ENCODE assay signal across 10 cellular contexts in the genomic region with DNA sequence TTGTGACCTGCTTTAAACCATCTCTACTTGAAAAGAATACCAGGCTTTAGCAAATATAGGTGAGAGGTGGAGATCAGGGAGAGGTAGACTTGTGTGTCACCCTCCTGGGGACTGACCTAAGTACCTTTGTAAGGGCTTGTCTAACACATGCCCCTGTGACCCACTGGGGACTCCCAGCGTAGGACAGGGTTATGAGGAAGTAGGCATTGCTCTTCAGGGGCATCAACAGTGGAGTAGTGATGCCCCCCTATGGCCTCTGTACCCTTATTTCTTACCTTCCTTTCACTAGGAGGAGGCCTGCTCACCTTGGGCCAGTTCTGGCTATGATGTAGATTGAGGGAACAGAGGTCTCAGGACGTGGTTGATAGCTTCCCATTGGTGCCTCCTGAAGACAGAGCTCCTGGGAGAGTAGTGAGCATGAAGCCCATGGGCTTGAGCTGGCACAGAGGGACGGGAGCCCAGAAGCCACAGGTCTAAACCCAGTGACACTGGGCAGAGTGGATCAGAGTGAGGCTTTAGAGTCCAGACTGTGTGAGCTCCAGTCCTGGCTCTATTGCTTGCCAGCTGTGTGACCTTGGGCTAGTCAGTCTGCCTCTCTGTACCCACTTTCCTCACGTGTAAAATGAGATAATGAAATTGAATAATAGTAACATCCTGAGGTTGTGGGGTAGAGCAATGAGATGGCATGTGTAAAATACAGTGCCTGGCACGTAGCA.
DNase-seq lines count a peak whose midpoint lies in the region; ATAC-seq and TF ChIP-seq lines count a peak whose summit lies in the region.
"Had no signal": no experiment of that assay in that cellular context is flagged by ENCODE, and none has a peak within 500 bp of the region (broad histone marks: within the 10 kb centered on the region; RNA-seq: fewer than 3 reads in every experiment).

No MANE protein-coding gene starts in this region.

- DNase-seq in GM12865 (ENCODE audit: low read depth) (peak; percentile 60), RWPE2 (ENCODE audit: low spot score) (no peak), naive B cell (peak; percentile 51), HuH-7.5 (ENCODE audit: low spot score) (no peak), nucleus accumbens (lab: John Stamatoyannopoulos, UW) (no peak)
- DNase-seq in stimulated activated CD4-positive, alpha-beta T cell treated with anti-CD3 and anti-CD28 coated beads, Interleukin-12 subunit alpha, Interleukin-12 subunit beta, amount 100 ng/mL, for 4 hours = no peak
- DNase-seq: activated naive CD4-positive, alpha-beta T cell; NCI-H1105 had no signal

- no peaks in the 10 kb centered on the region for H3K27me3 Mint-ChIP-seq in naive B cell

- peaks cover 75% of the 10 kb centered on the region for H3K4me1 ChIP-seq in RWPE2 (ENCODE audit: insufficient read depth, poor library complexity, severe bottlenecking)

- H3K36me3 ChIP-seq in RWPE2 (ENCODE audit: low read depth) = no peaks in the 10 kb centered on the region

- peak; percentile 77 for ATAC-seq in GM21576 (IDR thresholded peaks at IDR 0.05; ENCODE audit: unreplicated experiment)
- ATAC-seq in RWPE2 (ENCODE audit: low read depth) = no peak
- ATAC-seq in naive B cell (ENCODE audit: low read depth in 2 of 2) = peak; percentile 95 to 97
- no peak for ATAC-seq in HG02938 (IDR thresholded peaks at IDR 0.05; ENCODE audit: unreplicated experiment)

- TF ChIP-seq CTCF in GM12865 (IDR thresholded peaks at IDR 0.05; ENCODE audit: insufficient read depth, low read depth, low read length, missing control alignments) (peak; percentile 12), RWPE2 (IDR thresholded peaks at IDR 0.05; ENCODE audit: poor library complexity, severe bottlenecking) (no peak)

- H3K9me3 Mint-ChIP-seq in naive B cell = no peaks in the 10 kb centered on the region

- H3K27ac ChIP-seq in RWPE2 (ENCODE audit: poor library complexity, severe bottlenecking) = peak overlapping the region; percentile 93

- H3K4me3 ChIP-seq in GM12865 (ENCODE audit: low read depth, low read length) (no peak overlapping the region), RWPE2 (ENCODE audit: severe bottlenecking) (no peak overlapping the region)

- H3K36me3 Mint-ChIP-seq in naive B cell = peaks cover 0 to 5% of the 10 kb centered on the region in 2 donors

- H3K4me1 Mint-ChIP-seq in naive B cell = peaks cover 0 to 11% (median 8%) of the 10 kb centered on the region in 3 donors

- no peaks in the 10 kb centered on the region for H3K27me3 ChIP-seq in RWPE2 (ENCODE audit: insufficient read depth, poor library complexity, severe bottlenecking)

- H3K27ac Mint-ChIP-seq in naive B cell = peak overlapping the region in 5 of 6 donors; percentile 37 to 91 (median 56)

- H3K9me3 ChIP-seq in RWPE2 (ENCODE audit: severe bottlenecking) = no peaks in the 10 kb centered on the region

- H3K4me3 Mint-ChIP-seq in naive B cell = no peak overlapping the region

Comparison
In these comparisons a context has a peak if more than half of its experiments do, and no peak if none do; other contexts are left out.
1. DNase-seq: peak in GM12865 (single experiment) and naive B cell (single experiment); none in RWPE2 (single experiment), HuH-7.5 (single experiment), stimulated activated CD4-positive, alpha-beta T cell treated with anti-CD3 and anti-CD28 coated beads, Interleukin-12 subunit alpha, Interleukin-12 subunit beta, amount 100 ng/mL, for 4 hours (single experiment) and nucleus accumbens (0 of 56).
2. ATAC-seq: peak in GM21576 (single experiment) and naive B cell (2 of 2); none in RWPE2 (single experiment) and HG02938 (single experiment).